In the genomic region with DNA sequence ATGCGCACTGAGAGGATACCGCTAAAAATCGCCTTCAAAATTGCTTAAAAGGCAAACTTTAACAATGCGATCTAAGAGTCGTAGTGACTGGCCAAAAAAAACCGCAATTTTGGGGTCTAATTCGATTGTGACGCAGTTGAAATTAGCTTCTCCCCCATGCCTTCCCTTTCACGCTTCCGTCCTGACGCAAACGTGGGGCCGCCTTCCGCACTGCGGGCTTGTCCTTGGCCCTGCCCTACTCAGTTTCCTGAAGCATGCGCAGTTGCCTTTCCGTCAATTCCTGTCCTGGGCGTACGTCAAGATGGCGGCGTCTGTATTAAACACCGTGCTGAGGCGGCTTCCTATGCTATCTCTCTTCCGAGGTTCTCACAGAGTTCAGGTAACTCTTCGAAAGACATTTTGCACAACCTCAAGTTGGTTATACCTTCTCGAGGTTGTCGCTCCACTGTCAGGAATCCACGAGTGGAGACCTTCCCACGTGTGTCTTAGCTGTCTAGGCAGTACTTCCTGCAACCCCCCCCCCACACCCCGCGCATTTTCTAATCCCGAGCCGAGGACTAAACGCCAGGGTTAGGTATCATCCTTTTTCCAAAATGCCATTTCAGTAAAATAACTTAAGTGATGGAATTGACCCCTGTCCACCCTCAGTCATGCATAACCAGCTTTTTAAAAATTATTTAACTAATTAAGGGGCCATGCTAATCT, we compare ENCODE assay signal across 8 cellular contexts. TPM values are rescaled to one million over a fixed set of nuclear protein-coding genes. Genes with fewer than 3 reads are reported as not detected.
DNase-seq lines count a peak whose midpoint lies in the region; ATAC-seq, FAIRE-seq and TF ChIP-seq lines count a peak whose summit lies in the region.

MRPS18B (plus strand) TSS at position 276 of the 705 bp plus-strand sequence; CDS start at position 302, 26 bp downstream.

- DNase-seq in GM12892 (ENCODE audit: insufficient read length): peak; percentile 71
- peak; percentile 95 for DNase-seq in NCI-H146 (lab: John Stamatoyannopoulos, UW)
- peak; percentile 98 for DNase-seq in amniotic epithelial cell (ENCODE audit: low read depth)
- peak; percentile 98 for DNase-seq in left ventricle myocardium inferior
- DNase-seq in progenitor cell of endocrine pancreas (ENCODE audit: low spot score, unreplicated experiment): peak; percentile 84
- DNase-seq in ureter (ENCODE audit: low spot score): peak; percentile 99

- H3K27ac ChIP-seq in left ventricle myocardium inferior (replicated peaks): peak within 1 kb of the TSS; percentile 94

- H3K4me1 Mint-ChIP-seq in progenitor cell of endocrine pancreas (ENCODE audit: low read depth): peaks cover 23% of the 10 kb centered on the region

- no peaks in the 10 kb centered on the region for H3K27me3 ChIP-seq in left ventricle myocardium inferior (ENCODE audit: low read depth)

- H3K4me3 ChIP-seq in left ventricle myocardium inferior: peak within 1 kb of the TSS; percentile 94

- peak within 1 kb of the TSS; percentile 100 for H3K27ac Mint-ChIP-seq in progenitor cell of endocrine pancreas

- peak within 1 kb of the TSS; percentile 100 for H3K4me3 Mint-ChIP-seq in progenitor cell of endocrine pancreas (ENCODE audit: low read depth)

- no peak for FAIRE-seq in GM12892 (lab: Jason Lieb, UNC)

- H3K36me3 ChIP-seq in left ventricle myocardium inferior: peaks cover 50% of the 10 kb centered on the region

- no peaks in the 10 kb centered on the region for H3K9me3 ChIP-seq in left ventricle myocardium inferior (replicated peaks)

- TF ChIP-seq POLR2A in GM12892 (IDR thresholded peaks at IDR 0.05; ENCODE audit: low read depth, low read length): peak; percentile 97

- peaks cover 25% of the 10 kb centered on the region for H3K36me3 Mint-ChIP-seq in progenitor cell of endocrine pancreas (ENCODE audit: insufficient read depth)

- no peaks in the 10 kb centered on the region for H3K9me3 Mint-ChIP-seq in progenitor cell of endocrine pancreas (ENCODE audit: low read depth)

- H3K27me3 Mint-ChIP-seq in progenitor cell of endocrine pancreas: no peaks in the 10 kb centered on the region

- intact Hi-C loops in T-helper 1 cell treated with Interleukin-12 subunit alpha and Interleukin-12 subunit beta and Interleukin-4 antibody, amounts not matched to agents 30 ng/mL and 1 ng/mL, for 36 hours (cut with micrococcal nuclease): loop anchor here (1.0 to 10.0 kb wide), 18 partner anchors 9 to 1280 kb away; partner anchors contain the start of genes ABCF1, ATAT1, C6orf136 and EHMT2
- intact Hi-C loops in left ventricle myocardium inferior (cut with micrococcal nuclease): no loop called here

- no peak for TF ChIP-seq CTCF in left ventricle myocardium inferior (IDR thresholded peaks at IDR 0.05; ENCODE audit: borderline replicate concordance)
- TF ChIP-seq CTCF in progenitor cell of endocrine pancreas (IDR thresholded peaks at IDR 0.05; ENCODE audit: unreplicated experiment): no peak

- ATAC-seq in HG02852 (IDR thresholded peaks at IDR 0.05; ENCODE audit: unreplicated experiment): peak; percentile 73

- H3K4me1 ChIP-seq in left ventricle myocardium inferior: peaks cover 56% of the 10 kb centered on the region

RNA-seq across cellular contexts. Expression of gene MRPS18B, which starts in this region (rescaled TPM):
- 88.1 TPM for polyA plus RNA-seq in GM12892 (2012; ENCODE audit: missing spikeins)
- 37.9 and 39.0 TPM in 2 replicates for total RNA-seq in T-helper 1 cell treated with Interleukin-12 subunit alpha and Interleukin-12 subunit beta and Interleukin-4 antibody, amounts not matched to agents 30 ng/mL and 1 ng/mL, for 36 hours
- total RNA-seq in left ventricle myocardium inferior (119 TPM), progenitor cell of endocrine pancreas (27.5 and 28.2 TPM in 2 replicates), ureter (56.0 TPM)

Comparison
In these comparisons a context has a peak if more than half of its experiments do, and no peak if none do; other contexts are left out.
1. Peak in every context shown above with its lines: DNase-seq, ATAC-seq, H3K4me3 ChIP-seq and H3K27ac ChIP-seq.